ENCODE assay signal across 17 cellular contexts in the genomic region with DNA sequence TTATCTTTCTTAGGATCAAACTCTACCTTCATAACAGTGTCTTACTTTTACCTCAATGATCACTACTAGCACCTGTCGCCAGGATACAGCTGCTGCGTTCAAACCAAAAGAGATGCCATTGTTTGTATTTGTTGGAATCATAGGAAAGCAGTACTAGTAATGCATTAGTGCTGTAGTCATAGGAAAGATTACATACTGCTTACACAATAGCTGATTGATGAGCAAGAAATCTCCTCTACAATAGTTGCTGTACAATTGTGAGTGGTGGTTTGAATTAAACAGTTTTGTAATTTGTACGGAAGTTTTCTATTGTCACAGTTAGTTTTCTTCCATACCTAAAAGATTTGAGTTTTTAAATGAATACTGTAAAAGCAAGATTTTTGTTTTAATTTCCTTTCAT.
"Had no signal": no experiment of that assay in that cellular context is flagged by ENCODE, and none has a peak within 500 bp of the region (broad histone marks: within the 10 kb centered on the region; RNA-seq: fewer than 3 reads in every experiment).

No MANE protein-coding gene starts in this region.

- H3K9me3 ChIP-seq: left ventricle myocardium inferior, pancreas, thyroid gland had no signal

- H3K27ac ChIP-seq: coronary artery, left ventricle myocardium inferior, pancreas, thyroid gland had no signal

- H3K4me3 ChIP-seq: coronary artery, left ventricle myocardium inferior, pancreas, thyroid gland had no signal

- H3K27me3 ChIP-seq: pancreas, thyroid gland had no signal

- FAIRE-seq: TTC549, urothelium cell line had no signal

- H3K36me3 ChIP-seq: left ventricle myocardium inferior, pancreas, thyroid gland had no signal

- DNase-seq: activated B cell treated with CpG ODN at 0.5 μM for 24 hours; activated CD4-positive, alpha-beta T cell treated with anti-CD3 and anti-CD28 coated beads for 48 hours; activated CD8-positive, alpha-beta T cell treated with anti-CD3 and anti-CD28 coated beads for 36 hours; activated gamma-delta T cell; activated T-cell treated with anti-CD3 and anti-CD28 coated beads, Interleukin-2, amount 50 U/mL, for 72 hours; amygdala; effector CD4-positive, alpha-beta T cell; hypothalamus; left ventricle myocardium inferior; naive B cell; pancreas; thyroid gland had no signal

- H3K4me1 ChIP-seq: pancreas, thyroid gland had no signal

- ATAC-seq: activated CD8-positive, alpha-beta T cell treated with anti-CD3 and anti-CD28 coated beads for 36 hours; activated naive CD4-positive, alpha-beta T cell treated with anti-CD3 and anti-CD28 coated beads, Interleukin-2, amount 50 U/mL, for 72 hours; activated T-cell treated with anti-CD3 and anti-CD28 coated beads, Interleukin-2, amount 50 U/mL, for 72 hours; pancreas; stimulated activated effector memory CD8-positive, alpha-beta T cell treated with anti-CD3 and anti-CD28 coated beads, Interleukin-12 subunit alpha, Interleukin-12 subunit beta, amount 100 ng/mL, for 72 hours had no signal
